ENCODE assay signal across 23 cellular contexts in the genomic region with DNA sequence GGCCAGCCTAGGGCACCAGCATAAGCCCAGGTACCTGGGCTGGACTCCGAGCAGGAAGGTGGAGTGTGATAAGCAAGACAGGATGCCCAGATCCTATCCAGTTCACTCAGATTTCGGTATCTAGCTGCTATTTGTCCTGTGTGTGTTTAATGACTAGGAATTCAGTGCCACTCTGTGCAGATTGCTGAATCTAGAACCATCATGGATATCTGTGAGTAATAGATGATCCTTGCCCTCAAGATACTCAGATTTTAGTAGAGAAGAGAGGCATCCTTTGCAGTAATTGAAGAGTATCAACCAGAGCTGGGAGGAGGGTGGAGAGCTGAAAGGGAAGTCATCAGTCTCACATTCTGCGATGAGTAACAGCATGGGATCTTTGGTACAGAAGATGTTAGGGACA.
"Had no signal": no experiment of that assay in that cellular context is flagged by ENCODE, and none has a peak within 500 bp of the region (broad histone marks: within the 10 kb centered on the region; RNA-seq: fewer than 3 reads in every experiment).

No MANE protein-coding gene starts in this region.

- H3K9me3 Mint-ChIP-seq: effector memory CD8-positive, alpha-beta T cell; naive thymus-derived CD8-positive, alpha-beta T cell; neural crest cell had no signal

- ATAC-seq: effector memory CD8-positive, alpha-beta T cell; gastrocnemius medialis; left ventricle myocardium superior; lower lobe of right lung; naive thymus-derived CD8-positive, alpha-beta T cell; sciatic nerve had no signal

- H3K27me3 ChIP-seq: gastrocnemius medialis, right atrium auricular region, stomach, thyroid gland had no signal

- H3K36me3 ChIP-seq: gastrocnemius medialis, lower lobe of right lung, prostate gland, right atrium auricular region, stomach, thyroid gland had no signal

- H2AFZ ChIP-seq: parathyroid adenoma had no signal

- H3K4me3 ChIP-seq: gastrocnemius medialis, lower lobe of right lung, prostate gland, right atrium auricular region, smooth muscle cell, stomach, thyroid gland had no signal

- H3K27ac Mint-ChIP-seq: effector memory CD8-positive, alpha-beta T cell had no signal

- H3K27ac ChIP-seq: gastrocnemius medialis, lower lobe of right lung, parathyroid adenoma, prostate gland, right atrium auricular region, stomach, thyroid gland had no signal

- H3K4me1 Mint-ChIP-seq: neural crest cell had no signal

- H3K9me3 ChIP-seq: gastrocnemius medialis, lower lobe of right lung, prostate gland, right atrium auricular region, stomach, thyroid gland had no signal

- H3K27me3 Mint-ChIP-seq: naive thymus-derived CD8-positive, alpha-beta T cell had no signal

- H3K4me1 ChIP-seq: gastrocnemius medialis, prostate gland had no signal

- DNase-seq: cortex of kidney; effector memory CD8-positive, alpha-beta T cell; gastrocnemius medialis; head of caudate nucleus; left ventricle myocardium superior; lower lobe of right lung; naive thymus-derived CD8-positive, alpha-beta T cell; stimulated activated CD4-positive, alpha-beta T cell treated with anti-CD3 and anti-CD28 coated beads, Interleukin-12 subunit alpha, Interleukin-12 subunit beta, amount 100 ng/mL, for 4 hours; stimulated activated CD4-positive, alpha-beta T cell treated with anti-CD3 and anti-CD28 coated beads, Interleukin-1b, Interleukin-23, amount 100 ng/mL, for 48 hours; stimulated activated CD4-positive, alpha-beta T cell treated with anti-CD3 and anti-CD28 coated beads, Interleukin-4, amount 100 ng/mL, for 1 hour; stimulated activated CD8-positive, alpha-beta memory T cell treated with anti-CD3 and anti-CD28 coated beads, Interleukin-4, amount 100 ng/mL, for 48 hours; stimulated activated naive CD4-positive, alpha-beta T cell treated with Interleukin-2 at 50 U/mL for 16 hours; stomach; thyroid gland; trophoblast cell had no signal

- H3K4me3 Mint-ChIP-seq: effector memory CD8-positive, alpha-beta T cell; naive thymus-derived CD8-positive, alpha-beta T cell; neural crest cell had no signal

- H3K9ac ChIP-seq: parathyroid adenoma had no signal

- FAIRE-seq: endometrium, keratinocyte had no signal

- H3K4me2 ChIP-seq: smooth muscle cell had no signal

- H3K79me2 ChIP-seq: parathyroid adenoma had no signal
